8 cellular contexts compared by ENCODE assay signal in genomic region chr6:50128420-50129005, GRCh38.
DNase-seq lines count a peak whose midpoint lies in the region; ATAC-seq, FAIRE-seq and TF ChIP-seq lines count a peak whose summit lies in the region.

No MANE protein-coding gene starts in this region.

- H3K36me3 ChIP-seq in Loucy (ENCODE audit: insufficient read depth, low read length) (no peaks in the 10 kb centered on the region), body of pancreas (replicated peaks in 1 of 2; ENCODE audit: insufficient read depth in 1 of 2, low read depth in 2 of 2) (no peaks in the 10 kb centered on the region)

- no peaks in the 10 kb centered on the region for H3K79me2 ChIP-seq in Loucy (ENCODE audit: insufficient read depth, low read length)

- intact Hi-C loops in body of pancreas (cut with DNase I): loop anchor here (10.0 kb wide), 1 partner anchor 476 kb away; no protein-coding TSS in a partner anchor

- H3F3A ChIP-seq in Loucy (ENCODE audit: low read depth): no peaks in the 10 kb centered on the region

- H3K9me3 ChIP-seq in Loucy (ENCODE audit: insufficient read depth, low read depth, low read length): no peaks in the 10 kb centered on the region
- no peaks in the 10 kb centered on the region for H3K9me3 ChIP-seq in body of pancreas

- no peak overlapping the region for H3K9ac ChIP-seq in Loucy (ENCODE audit: low read depth, low read length, poor library complexity, severe bottlenecking)

- ATAC-seq in body of pancreas (no peak), HG03442 (IDR thresholded peaks at IDR 0.05; ENCODE audit: unreplicated experiment) (no peak)

- no peaks in the 10 kb centered on the region for H3K27me3 ChIP-seq in Loucy (ENCODE audit: insufficient read depth, low read length, poor library complexity, severe bottlenecking)
- no peaks in the 10 kb centered on the region for H3K27me3 ChIP-seq in body of pancreas

- FAIRE-seq in H54 (lab: Jason Lieb, UNC): no peak

- no peak for TF ChIP-seq POLR2A in body of pancreas (IDR thresholded peaks at IDR 0.05)
- TF ChIP-seq POLR2A in H54 (IDR thresholded peaks at IDR 0.05; ENCODE audit: low read depth, low read length): no peak

- H3K4me3 ChIP-seq in Loucy (ENCODE audit: low read length, poor library complexity, severe bottlenecking): no peak overlapping the region
- no peak overlapping the region for H3K4me3 ChIP-seq in body of pancreas

- TF ChIP-seq CTCF in Loucy (conservative IDR thresholded peaks at IDR 0.05; ENCODE audit: low read length) (peak; percentile 54), body of pancreas (IDR thresholded peaks at IDR 0.05) (peak; percentile 16 to 48 (median 39))

- H3K4me1 ChIP-seq in Loucy (ENCODE audit: insufficient read depth, low read length, poor library complexity, severe bottlenecking) (no peaks in the 10 kb centered on the region), body of pancreas (no peaks in the 10 kb centered on the region)

- no peaks in the 10 kb centered on the region for H4K20me1 ChIP-seq in Loucy (ENCODE audit: insufficient read depth, low read length, poor library complexity, severe bottlenecking)

- H3K9me2 ChIP-seq in Loucy (replicated peaks; ENCODE audit: low read depth, low read length): no peaks in the 10 kb centered on the region

- no peak overlapping the region for H3K4me2 ChIP-seq in Loucy (ENCODE audit: low read depth, low read length, poor library complexity, severe bottlenecking)

- H3K27ac ChIP-seq in body of pancreas: no peak overlapping the region

- H2AFZ ChIP-seq in Loucy (ENCODE audit: low read length): no peak overlapping the region

- DNase-seq in EH (ENCODE audit: low read depth) (peak; percentile 20), body of pancreas (no peak), midbrain (lab: John Stamatoyannopoulos, UW) (peak; percentile 3), H54 (ENCODE audit: insufficient read length, low spot score) (no peak), SIG-M5 treated with dmso at 0.1 percent for 504 hours (lab: John Stamatoyannopoulos, UW; ENCODE audit: unreplicated experiment) (no peak), GM19240 (ENCODE audit: insufficient read length, low spot score) (no peak)

- 1% methylated on average over 2 of the region's 2 CpGs for WGBS in body of pancreas, 2 donors

Comparison
In these comparisons a context has a peak if more than half of its experiments do, and no peak if none do; other contexts are left out.
1. DNase-seq: peak in EH (single experiment) and midbrain (single experiment); none in body of pancreas (0 of 4), H54 (single experiment), SIG-M5 treated with dmso at 0.1 percent for 504 hours (single experiment) and GM19240 (single experiment).